Comparison of ENCODE assay signal across 11 cellular contexts in the genomic region with DNA sequence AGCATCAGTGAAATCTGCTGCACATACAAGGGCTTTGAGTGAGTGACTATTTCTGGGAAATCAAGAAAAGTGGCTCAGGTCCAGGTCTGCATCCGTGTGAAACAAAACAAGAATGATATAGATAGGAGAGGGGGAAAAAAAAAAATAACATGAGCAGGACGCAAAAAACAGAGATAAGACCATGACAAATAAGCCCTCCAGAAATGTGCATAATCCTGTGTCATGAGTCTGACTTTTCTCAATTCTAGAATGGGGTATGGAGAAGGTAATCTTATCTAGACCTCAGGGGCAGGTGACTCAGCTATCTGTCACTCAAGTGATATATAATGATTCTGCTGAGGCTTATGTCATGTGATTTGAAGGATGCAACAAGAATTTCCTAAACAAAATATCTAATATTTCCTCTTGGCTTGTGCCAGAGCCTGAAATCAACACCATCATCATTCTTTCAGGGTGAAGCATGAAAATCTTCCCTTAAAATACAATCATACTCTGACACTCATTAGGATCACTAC.
DNase-seq lines count a peak whose midpoint lies in the region; ATAC-seq and TF ChIP-seq lines count a peak whose summit lies in the region.
"Had no signal": no experiment of that assay in that cellular context is flagged by ENCODE, and none has a peak within 500 bp of the region (broad histone marks: within the 10 kb centered on the region; RNA-seq: fewer than 3 reads in every experiment).

No MANE protein-coding gene starts in this region.

- POLR2A ChIA-PET in RWPE1 (lab: Yijun Ruan, JAX; ENCODE audit: low non-redundant PET), result no interaction called here

- no peaks in the 10 kb centered on the region for H3K79me2 ChIP-seq in smooth muscle cell (ENCODE audit: low read depth)

- TF ChIP-seq CTCF in RWPE1 (conservative IDR thresholded peaks at IDR 0.05; ENCODE audit: low read depth), result no peak
- no peak for TF ChIP-seq CTCF in epithelial cell of esophagus (IDR thresholded peaks at IDR 0.05; ENCODE audit: insufficient read depth, low read depth, low read length, missing control alignments)
- no peak for TF ChIP-seq CTCF in smooth muscle cell (IDR thresholded peaks at IDR 0.05; ENCODE audit: borderline replicate concordance, insufficient read depth, poor library complexity, severe bottlenecking)

- H2AFZ ChIP-seq in smooth muscle cell (ENCODE audit: low read depth), result no peak overlapping the region

- no peaks in the 10 kb centered on the region for H3K9me3 Mint-ChIP-seq in activated T-cell treated with anti-CD3 and anti-CD28 coated beads, Interleukin-2, amount 50 U/mL, for 72 hours
- H3K9me3 Mint-ChIP-seq: central memory CD8-positive, alpha-beta T cell had no signal

- no peaks in the 10 kb centered on the region for H3K36me3 Mint-ChIP-seq in activated T-cell treated with anti-CD3 and anti-CD28 coated beads, Interleukin-2, amount 50 U/mL, for 72 hours (ENCODE audit: insufficient read depth in 2 of 2)

- no peaks in the 10 kb centered on the region for H4K20me1 ChIP-seq in smooth muscle cell (ENCODE audit: low read depth)

- H3K4me3 ChIP-seq in epithelial cell of esophagus (ENCODE audit: low read length) (no peak overlapping the region), smooth muscle cell (no peak overlapping the region)

- CTCF ChIA-PET in RWPE1 (lab: Yijun Ruan, JAX), result no interaction called here

- no peak overlapping the region for H3K4me2 ChIP-seq in smooth muscle cell

- H3K27ac Mint-ChIP-seq in activated T-cell treated with anti-CD3 and anti-CD28 coated beads, Interleukin-2, amount 50 U/mL, for 72 hours, result no peak overlapping the region

- H3K36me3 ChIP-seq in smooth muscle cell (ENCODE audit: low read depth), result no peaks in the 10 kb centered on the region

- H3K9me3 ChIP-seq in smooth muscle cell (replicated peaks; ENCODE audit: low read depth), result no peaks in the 10 kb centered on the region

- no peaks in the 10 kb centered on the region for H3K27me3 ChIP-seq in smooth muscle cell (ENCODE audit: low read depth)

- peaks cover 66% of the 10 kb centered on the region for H3K27me3 Mint-ChIP-seq in activated T-cell treated with anti-CD3 and anti-CD28 coated beads, Interleukin-2, amount 50 U/mL, for 72 hours (ENCODE audit: low read depth)
- H3K27me3 Mint-ChIP-seq: central memory CD8-positive, alpha-beta T cell had no signal

- peaks cover 21% of the 10 kb centered on the region for H3K4me1 Mint-ChIP-seq in activated T-cell treated with anti-CD3 and anti-CD28 coated beads, Interleukin-2, amount 50 U/mL, for 72 hours (ENCODE audit: low read depth)

- H3K4me3 Mint-ChIP-seq in activated T-cell treated with anti-CD3 and anti-CD28 coated beads, Interleukin-2, amount 50 U/mL, for 72 hours, result no peak overlapping the region
- H3K4me3 Mint-ChIP-seq: central memory CD8-positive, alpha-beta T cell had no signal

- DNase-seq in activated T-cell treated with anti-CD3 and anti-CD28 coated beads, Interleukin-2, amount 50 U/mL, for 72 hours, result peak; percentile 23 to 24
- DNase-seq in activated T-cell treated with anti-CD3 and anti-CD28 coated beads, Interleukin-2, amount 50 U/mL, for 1 hour, result no peak
- DNase-seq in RWPE1 (ENCODE audit: low spot score), result peak; percentile 75
- DNase-seq in epithelial cell of esophagus (ENCODE audit: low read depth), result peak; percentile 92
- no peak for DNase-seq in smooth muscle cell (lab: John Stamatoyannopoulos, UW; ENCODE audit: unreplicated experiment)
- no peak for DNase-seq in NCI-H1105 (lab: John Stamatoyannopoulos, UW)
- no peak for DNase-seq in activated gamma-delta T cell (lab: John Stamatoyannopoulos, UW)
- no peak for DNase-seq in substantia nigra (lab: John Stamatoyannopoulos, UW)
- DNase-seq: NCI-H187 treated with DMSO at 0.1 percent for 48 hours, Right ventricle myocardium superior had no signal

- H3K4me1 ChIP-seq in smooth muscle cell (ENCODE audit: low read depth), result peaks cover 16% of the 10 kb centered on the region

- 7% methylated on average over 2 of the region's 2 CpGs for WGBS in smooth muscle cell (ENCODE audit: low lambda C conversion rate)

- H3F3A ChIP-seq in smooth muscle cell (ENCODE audit: low read depth), result peaks cover 19% of the 10 kb centered on the region

- ATAC-seq in activated T-cell treated with anti-CD3 and anti-CD28 coated beads, Interleukin-2, amount 50 U/mL, for 72 hours (replicated peaks in 1 of 2), result peak; percentile 92 to 95

- H3K27ac ChIP-seq in RWPE1 (no peak overlapping the region), smooth muscle cell (ENCODE audit: low read depth) (peak overlapping the region; percentile 32), substantia nigra (ENCODE audit: low read depth, low read length, poor library complexity, severe bottlenecking) (no peak overlapping the region)

- no peak overlapping the region for H3K9ac ChIP-seq in smooth muscle cell (ENCODE audit: low read depth)

Comparison
In these comparisons a context has a peak if more than half of its experiments do, and no peak if none do; other contexts are left out.
1. DNase-seq: peak in activated T-cell treated with anti-CD3 and anti-CD28 coated beads, Interleukin-2, amount 50 U/mL, for 72 hours (2 of 2), RWPE1 (single experiment) and epithelial cell of esophagus (single experiment); none in activated T-cell treated with anti-CD3 and anti-CD28 coated beads, Interleukin-2, amount 50 U/mL, for 1 hour (single experiment), smooth muscle cell (single experiment), NCI-H1105 (single experiment), activated gamma-delta T cell (single experiment) and substantia nigra (0 of 49).